In genomic region chr3:12135029-12135634, GRCh38 we compare ENCODE assay signal across 8 cellular contexts. TPM values are rescaled to one million over a fixed set of nuclear protein-coding genes. Genes with fewer than 3 reads are reported as not detected.
A peak's percentile ranks its signal among the peaks of the same experiment; 100 is the strongest.
DNase-seq lines count a peak whose midpoint lies in the region; TF ChIP-seq lines count a peak whose summit lies in the region.

No MANE protein-coding gene starts in this region.

- peaks cover 5% of the 10 kb centered on the region; the same call in 1 of the 2 replicates for H3K4me1 Mint-ChIP-seq in HFFc6 (ENCODE audit: low read depth)
- H3K4me1 Mint-ChIP-seq in activated CD4-positive, alpha-beta T cell treated with anti-CD3 and anti-CD28 coated beads, Interleukin-2, amount 10 ng/mL, durations not matched to agents 24 days and 14 days: peaks cover 4% of the 10 kb centered on the region

- H3K36me3 Mint-ChIP-seq in HFFc6 (ENCODE audit: low read depth): no peaks in the 10 kb centered on the region
- H3K36me3 Mint-ChIP-seq in activated CD4-positive, alpha-beta T cell treated with anti-CD3 and anti-CD28 coated beads, Interleukin-2, amount 10 ng/mL, durations not matched to agents 24 days and 14 days (ENCODE audit: low read depth): no peaks in the 10 kb centered on the region

- no peak overlapping the region for H3K4me3 Mint-ChIP-seq in HFFc6
- H3K4me3 Mint-ChIP-seq in activated CD4-positive, alpha-beta T cell treated with anti-CD3 and anti-CD28 coated beads, Interleukin-2, amount 10 ng/mL, durations not matched to agents 24 days and 14 days: no peak overlapping the region

- H3K9me3 Mint-ChIP-seq in HFFc6: no peaks in the 10 kb centered on the region
- H3K9me3 Mint-ChIP-seq in activated CD4-positive, alpha-beta T cell treated with anti-CD3 and anti-CD28 coated beads, Interleukin-2, amount 10 ng/mL, durations not matched to agents 24 days and 14 days: no peaks in the 10 kb centered on the region

- H3K27me3 Mint-ChIP-seq in HFFc6 (ENCODE audit: insufficient read depth): peaks cover 10% of the 10 kb centered on the region
- peaks cover 21% of the 10 kb centered on the region for H3K27me3 Mint-ChIP-seq in activated CD4-positive, alpha-beta T cell treated with anti-CD3 and anti-CD28 coated beads, Interleukin-2, amount 10 ng/mL, durations not matched to agents 24 days and 14 days

- DNase-seq in NCI-H748 (lab: John Stamatoyannopoulos, UW; ENCODE audit: unreplicated experiment) (peak; percentile 16), NCI-H748 treated with DMSO at 0.1 percent for 48 hours (lab: John Stamatoyannopoulos, UW) (no peak), HFFc6 (peak; percentile 62), NAMALWA (ENCODE audit: low spot score) (peak; percentile 70), dermis microvascular lymphatic vessel endothelial cell (ENCODE audit: low read depth in 2 of 2) (peak; percentile 51 to 70), medulla oblongata (ENCODE audit: extremely low spot score) (peak; percentile 72)
- DNase-seq in activated CD4-positive, alpha-beta T cell treated with anti-CD3 and anti-CD28 coated beads, Interleukin-2, amount 10 ng/mL, durations not matched to agents 24 days and 14 days: peak; percentile 88
- peak; percentile 79 for DNase-seq in stimulated activated CD8-positive, alpha-beta memory T cell treated with anti-CD3 and anti-CD28 coated beads, Interleukin-4, amount 100 ng/mL, for 48 hours

- peak; percentile 94 for TF ChIP-seq CTCF in HFFc6 (IDR thresholded peaks at IDR 0.05)

- intact Hi-C loops in activated CD4-positive, alpha-beta T cell treated with anti-CD3 and anti-CD28 coated beads, Interleukin-2, amount 10 ng/mL, durations not matched to agents 24 days and 14 days (cut with micrococcal nuclease): loop anchor here (1.0 to 5.0 kb wide), 6 partner anchors 40 to 587 kb away; partner anchors contain the start of gene PPARG

- no peak overlapping the region for H3K27ac Mint-ChIP-seq in HFFc6
- H3K27ac Mint-ChIP-seq in activated CD4-positive, alpha-beta T cell treated with anti-CD3 and anti-CD28 coated beads, Interleukin-2, amount 10 ng/mL, durations not matched to agents 24 days and 14 days: no peak overlapping the region

RNA-seq across cellular contexts. Expression of gene TIMP4, which starts 23.6 kb away (rescaled TPM):
- 1 to 10 TPM in 1 of 6 experiments, under 1 TPM in 5; 0.14 to 1.2 (median 0.96) TPM for total RNA-seq in HFFc6 (2021; fragmentation: NEBNext Ultra II Directional; extraction: Animal tissue kit (Norgen Biotek cat#: 25700))
- 0.19 and 0.33 TPM in 2 replicates for total RNA-seq in activated CD4-positive, alpha-beta T cell treated with anti-CD3 and anti-CD28 coated beads, Interleukin-2, amount 10 ng/mL, durations not matched to agents 24 days and 14 days
- total RNA-seq in dermis microvascular lymphatic vessel endothelial cell: 0.51 and 0.64 TPM in 2 replicates
